13 cellular contexts compared by ENCODE assay signal in the genomic region with DNA sequence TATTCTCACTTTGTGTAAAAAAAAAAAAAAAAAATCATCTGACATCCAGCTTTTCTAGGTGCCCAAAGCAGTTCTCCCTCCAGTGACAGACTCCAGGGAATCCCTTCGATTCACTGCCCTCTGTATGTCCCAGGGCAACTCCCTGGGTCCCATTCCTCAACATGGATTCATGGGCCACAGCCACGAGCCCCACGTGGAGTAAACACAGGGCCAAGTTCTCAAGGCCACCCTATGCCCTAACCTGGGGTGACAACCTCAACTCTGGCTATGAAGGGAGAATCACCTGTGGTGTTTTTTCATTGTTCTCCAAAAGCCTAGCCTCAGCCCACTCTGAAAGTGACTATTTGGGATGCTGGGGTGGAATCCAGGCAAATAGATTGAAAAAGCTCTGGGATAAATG. TPM values are rescaled to one million over a fixed set of nuclear protein-coding genes. Genes with fewer than 3 reads are reported as not detected.
A peak's percentile ranks its signal among the peaks of the same experiment; 100 is the strongest.
DNase-seq lines count a peak whose midpoint lies in the region; ATAC-seq, FAIRE-seq and TF ChIP-seq lines count a peak whose summit lies in the region.
"Had no signal": no experiment of that assay in that cellular context is flagged by ENCODE, and none has a peak within 500 bp of the region (broad histone marks: within the 10 kb centered on the region; RNA-seq: fewer than 3 reads in every experiment).

No MANE protein-coding gene starts in this region.

- H3K4me1 ChIP-seq in HUES6 (ENCODE audit: control insufficient read depth, insufficient read depth, low read length) (peaks cover 26% of the 10 kb centered on the region), K562 (replicated peaks in 1 of 2; ENCODE audit: control insufficient read depth in 2 of 2, insufficient read depth in 2 of 2, low read length in 2 of 2) (peaks cover 30 to 37% of the 10 kb centered on the region in 2 experiments; a peak in 4 of 5 replicates), psoas muscle (peaks cover 50% of the 10 kb centered on the region), ovary (ENCODE audit: insufficient read depth) (peaks cover 10% of the 10 kb centered on the region)

- TF ChIP-seq CTCF in K562 (IDR thresholded peaks at IDR 0.05 in 2 of 3, conservative IDR thresholded peaks at IDR 0.05 in 1 of 3; ENCODE audit: insufficient read depth in 2 of 3, low read depth in 1 of 3, low read length in 3 of 3) (no peak), psoas muscle (IDR thresholded peaks at IDR 0.05) (no peak), ovary (IDR thresholded peaks at IDR 0.05) (no peak)

- H4K20me1 ChIP-seq in K562 (replicated peaks; ENCODE audit: control insufficient read depth, insufficient read depth, low read length), result peaks cover 35% of the 10 kb centered on the region

- no peak for TF ChIP-seq POLR2A in K562 (conservative IDR thresholded peaks at IDR 0.05)
- no peak for TF ChIP-seq POLR2A in ovary (IDR thresholded peaks at IDR 0.05)

- peaks cover 6% of the 10 kb centered on the region for H3K27me3 Mint-ChIP-seq in activated CD4-positive, alpha-beta T cell treated with anti-CD3 and anti-CD28 coated beads, Interleukin-2, amount 10 ng/mL, durations not matched to agents 24 days and 14 days

- intact Hi-C loops in activated CD4-positive, alpha-beta T cell treated with anti-CD3 and anti-CD28 coated beads, Interleukin-2, amount 10 ng/mL, durations not matched to agents 24 days and 14 days (cut with micrococcal nuclease), result no loop called here
- intact Hi-C loops in K562 (cut with micrococcal nuclease) (no loop called here), psoas muscle (cut with DNase I) (no loop called here), ovary (cut with DNase I) (loop anchor here in 1 of 4 donors (10.0 kb wide), 1 partner anchor 74 kb away; a partner anchor contains a TSS)

- no peak for FAIRE-seq in K562 (lab: Jason Lieb, UNC)

- POLR2A ChIA-PET in K562 (lab: Yijun Ruan, JAX), result no interaction called here

- DNase-seq in activated CD4-positive, alpha-beta T cell treated with anti-CD3 and anti-CD28 coated beads, Interleukin-2, amount 10 ng/mL, durations not matched to agents 24 days and 14 days, result no peak
- DNase-seq in activated CD4-positive, alpha-beta T cell treated with anti-CD3 and anti-CD28 coated beads, Interleukin-2, amount 50 U/mL, for 48 hours, result no peak
- DNase-seq in K562 (ENCODE audit: extremely low read depth in 1 of 4, low spot score in 3 of 4), result no peak
- no peak for DNase-seq in psoas muscle
- DNase-seq in NK-92 treated with Interleukin-12 subunit alpha and Interleukin-12 subunit beta, amount 100 ng/mL, for 24 hours (lab: John Stamatoyannopoulos, UW), result no peak
- no peak for DNase-seq in HuH-7 (ENCODE audit: low spot score)
- no peak for DNase-seq in ovary
- DNase-seq: amygdala, cortex of kidney, NCI-H1930, NCI-H748 treated with DMSO at 0.1 percent for 48 hours, RPMI8226 had no signal

- peaks cover 4% of the 10 kb centered on the region for H3K9me1 ChIP-seq in K562 (ENCODE audit: control insufficient read depth, insufficient read depth, low read length)

- peaks cover 67% of the 10 kb centered on the region for H3K4me1 Mint-ChIP-seq in activated CD4-positive, alpha-beta T cell treated with anti-CD3 and anti-CD28 coated beads, Interleukin-2, amount 10 ng/mL, durations not matched to agents 24 days and 14 days

- H3K9me3 ChIP-seq in HUES6 (ENCODE audit: control insufficient read depth, insufficient read depth, low read depth, low read length) (0 out of 2 replicates have a peak, but pooled peaks cover under 1% of the 10 kb centered on the region), K562 (replicated peaks; ENCODE audit: control insufficient read depth, insufficient read depth, low read depth, low read length) (no peaks in the 10 kb centered on the region), psoas muscle (no peaks in the 10 kb centered on the region), ovary (no peaks in the 10 kb centered on the region)

- CTCF ChIA-PET in K562 (lab: Yijun Ruan, JAX; ENCODE audit: low intra/inter-chr PET ratio), result no interaction called here

- H2AFZ ChIP-seq in K562 (ENCODE audit: low read depth, low read length), result no peak overlapping the region

- H3K36me3 Mint-ChIP-seq in activated CD4-positive, alpha-beta T cell treated with anti-CD3 and anti-CD28 coated beads, Interleukin-2, amount 10 ng/mL, durations not matched to agents 24 days and 14 days (ENCODE audit: low read depth), result peaks cover 53% of the 10 kb centered on the region

- H3K4me3 ChIP-seq in HUES6 (ENCODE audit: low read depth, low read length) (peak overlapping the region; percentile 26; the same call in 1 of the 2 replicates), K562 (no peak overlapping the region), psoas muscle (no peak overlapping the region), ovary (no peak overlapping the region)

- H3K27ac ChIP-seq in HUES6 (ENCODE audit: low read depth, low read length), result no peak overlapping the region
- H3K27ac ChIP-seq in K562 (ENCODE audit: extremely low read depth, low read depth, low read length), result no peak overlapping the region
- peak overlapping the region; percentile 36 for H3K27ac ChIP-seq in psoas muscle
- H3K27ac ChIP-seq in ovary, result peak overlapping the region in 1 of 2 donors; percentile 26

- H3K4me3 Mint-ChIP-seq in activated CD4-positive, alpha-beta T cell treated with anti-CD3 and anti-CD28 coated beads, Interleukin-2, amount 10 ng/mL, durations not matched to agents 24 days and 14 days, result peak overlapping the region; percentile 60

- H3K27me3 ChIP-seq in HUES6 (ENCODE audit: control insufficient read depth, insufficient read depth, low read length) (peaks cover 13% of the 10 kb centered on the region), K562 (ENCODE audit: control insufficient read depth in 2 of 2, insufficient read depth in 2 of 2, low read length in 2 of 2) (no peaks in the 10 kb centered on the region), psoas muscle (ENCODE audit: insufficient read depth in 3 of 3, low read length in 2 of 3) (no peaks in the 10 kb centered on the region), ovary (no peaks in the 10 kb centered on the region)

- H3K9ac ChIP-seq in HUES6 (ENCODE audit: low read length), result no peak overlapping the region
- H3K9ac ChIP-seq in K562 (ENCODE audit: insufficient read depth in 1 of 2, low read depth in 2 of 2, low read length in 2 of 2), result peak overlapping the region in 1 of 2 experiments; percentile 62; a peak in 2 of 4 replicates

- no TSS peak for BruUV-seq in K562 (replicated peaks; lab: Mats Ljungman, UMichigan)

- TF ChIP-seq EP300 in K562 (IDR thresholded peaks at IDR 0.05; ENCODE audit: low read length) (no peak), ovary (IDR thresholded peaks at IDR 0.05) (no peak)

- peak overlapping the region; percentile 81; the same call in 1 of the 2 replicates for H3K4me2 ChIP-seq in K562 (ENCODE audit: insufficient read depth, low read length)

- H3K27ac Mint-ChIP-seq in activated CD4-positive, alpha-beta T cell treated with anti-CD3 and anti-CD28 coated beads, Interleukin-2, amount 10 ng/mL, durations not matched to agents 24 days and 14 days, result peak overlapping the region; percentile 5

- peaks cover 93% of the 10 kb centered on the region for H3K79me2 ChIP-seq in K562 (ENCODE audit: control insufficient read depth, insufficient read depth, low read length)

- peaks cover 29% of the 10 kb centered on the region for H3K36me3 ChIP-seq in HUES6 (ENCODE audit: control insufficient read depth, insufficient read depth, low read length)
- peaks cover 52% of the 10 kb centered on the region for H3K36me3 ChIP-seq in K562 (ENCODE audit: control insufficient read depth, insufficient read depth, low read length)
- peaks cover 0 to 4% of the 10 kb centered on the region in 2 donors for H3K36me3 ChIP-seq in psoas muscle (ENCODE audit: insufficient read depth in 1 of 2, low read depth in 1 of 2)
- H3K36me3 ChIP-seq in ovary, result no peaks in the 10 kb centered on the region

- 58% methylated on average over 3 of the region's 3 CpGs for WGBS in K562 (ENCODE audit: insufficient coverage, low coverage, missing lambda C conversion rate)
- WGBS in psoas muscle, 3 donors, result 48 to 73% (median 64%) methylated on average over 3 of the region's 3 CpGs
- WGBS in ovary, 3 donors, result 50 to 57% (median 52%) methylated on average over 3 of the region's 3 CpGs

- ATAC-seq in K562 (no peak), psoas muscle (no peak)

- no peaks in the 10 kb centered on the region for H3K9me3 Mint-ChIP-seq in activated CD4-positive, alpha-beta T cell treated with anti-CD3 and anti-CD28 coated beads, Interleukin-2, amount 10 ng/mL, durations not matched to agents 24 days and 14 days

- in situ Hi-C loops in K562 (cut with MboI), result no loop called here

- TF ChIP-seq RAD21 in K562 (CRISPR knock-in tag; conservative IDR thresholded peaks at IDR 0.05 in 1 of 2, IDR thresholded peaks at IDR 0.05 in 1 of 2), result no peak

TF ChIP-seq in K562, 482 proteins besides CTCF, POLR2A, EP300 and RAD21 (continues in another document):
- TF ChIP-seq FOXP1 (CRISPR knock-in tag; IDR thresholded peaks at IDR 0.05), result no peak
- no peak for TF ChIP-seq MEIS2 (IDR thresholded peaks at IDR 0.05; ENCODE audit: partially characterized antibody)
- no peak for TF ChIP-seq BCL6 (CRISPR knock-in tag; IDR thresholded peaks at IDR 0.05)

RNA-seq across cellular contexts. Expression of a gene that starts 3.4 kb away (rescaled TPM):
- 94.4 and 95.1 TPM in 2 replicates for total RNA-seq in activated CD4-positive, alpha-beta T cell treated with anti-CD3 and anti-CD28 coated beads, Interleukin-2, amount 10 ng/mL, durations not matched to agents 24 days and 14 days
- total RNA-seq in K562 (2011; cell fraction: chromatin; rRNA removed; ENCODE audit: low replicate concordance), result 61.4 and 70.7 TPM in 2 replicates
- total RNA-seq in K562 (2011; cell fraction: nucleolus; rRNA removed), result 53.2 and 63.7 TPM in 2 replicates
- 62.1 and 64.4 TPM in 2 replicates for total RNA-seq in K562 (2011; cell fraction: nucleoplasm; rRNA removed)
- 76.1 and 83.0 TPM in 2 replicates for total RNA-seq in K562 (2014; rRNA removed)
- 39.7 and 40.7 TPM in 2 replicates for total RNA-seq in K562 (2014; rRNA removed; fragmentation: Illumina TruSeq; extraction: Trizol)
- 25.0 and 25.9 TPM in 2 replicates for total RNA-seq in K562 (2015; rRNA removed; fragmentation: Illumina TruSeq; extraction: Trizol)
- 41.7 and 42.2 TPM in 2 replicates for total RNA-seq in K562 (2021)
- polyA plus RNA-seq in K562 (2011; rRNA removed), result 119 and 124 TPM in 2 replicates
- 114 and 117 TPM in 2 replicates for polyA plus RNA-seq in K562 (2011; cell fraction: cytosol; rRNA removed)
- polyA plus RNA-seq in K562 (2011; cell fraction: nucleus; rRNA removed), result 136 and 157 TPM in 2 replicates
- 28.7 and 29.5 TPM in 2 replicates for polyA plus RNA-seq in K562 (2012)
- polyA plus RNA-seq in K562 (2014; fragmentation: Illumina TruSeq; extraction: Trizol), result 46.9 and 54.9 TPM in 2 replicates
- polyA plus RNA-seq in K562 (2014; fragmentation: Nextera tagmentation; extraction: Ambion mirVana), result 10 to 100 TPM in 1 of 2 experiments, 1 to 10 TPM in 1; 9.2 to 10.7 TPM
- 68.9 and 75.9 TPM in 2 replicates for polyA plus RNA-seq in K562 (2014; rRNA removed)
- polyA minus RNA-seq in K562 (2011; rRNA and poly(A)+ RNA removed), result 42.4 and 53.7 TPM in 2 replicates
- 32.0 and 69.4 TPM in 2 replicates for polyA minus RNA-seq in K562 (2011; cell fraction: cytosol; rRNA and poly(A)+ RNA removed)
- polyA minus RNA-seq in K562 (2011; cell fraction: nucleus; rRNA and poly(A)+ RNA removed), result 33.0 and 56.2 TPM in 2 replicates
- 100 to 1,000 TPM in 3 of 4 donors, 10 to 100 TPM in 1; 93.5 to 165 (median 151) TPM for total RNA-seq in psoas muscle
- 100 to 1,000 TPM in 2 of 3 donors, 10 to 100 TPM in 1; 85.9 to 210 (median 133) TPM for polyA plus RNA-seq in psoas muscle
- 100 to 1,000 TPM in 2 of 7 donors, 10 to 100 TPM in 5; 45.1 to 166 (median 70.1) TPM for total RNA-seq in ovary
- polyA plus RNA-seq in ovary, result 10 to 100 TPM; 39.8 to 47.6 TPM
